8 cellular contexts compared by ENCODE assay signal in the genomic region with DNA sequence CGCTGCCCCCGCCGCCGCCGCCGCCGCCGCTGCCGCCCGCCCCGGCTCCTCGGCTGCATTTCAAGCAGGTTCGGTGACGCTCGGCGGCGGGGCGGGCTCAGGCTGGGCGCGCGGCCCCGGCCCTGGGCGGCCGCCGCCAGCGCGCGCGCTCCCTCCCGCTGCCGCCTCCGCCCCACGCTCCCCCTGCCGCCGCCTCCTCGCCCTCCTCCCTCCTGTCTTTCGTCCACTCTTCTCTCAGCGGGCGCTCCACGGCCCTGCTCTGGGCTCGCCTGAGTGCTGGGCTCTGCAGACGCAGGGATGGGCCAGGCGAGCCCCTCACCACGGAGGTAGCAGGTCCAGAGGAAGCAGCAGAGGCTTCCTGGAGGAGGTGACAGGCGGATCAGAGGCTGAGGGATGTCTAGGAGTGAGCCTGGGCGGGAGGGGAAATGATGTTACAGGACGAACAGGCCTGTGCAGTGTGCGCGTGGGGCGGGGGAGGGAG. TPM values are rescaled to one million over a fixed set of nuclear protein-coding genes. Genes with fewer than 3 reads are reported as not detected.
DNase-seq lines count a peak whose midpoint lies in the region; ATAC-seq, FAIRE-seq and TF ChIP-seq lines count a peak whose summit lies in the region.

A gene (minus strand): TSS at position 62 of the 481 bp plus-strand sequence. CDS start 158 bp downstream, outside the sequence.

- H3K27me3 Mint-ChIP-seq in activated naive CD4-positive, alpha-beta T cell treated with anti-CD3 and anti-CD28 coated beads, Interleukin-2, amount 10 ng/mL, durations not matched to agents 7 days and 5 days = peaks cover 4% of the 10 kb centered on the region

- H2AFZ ChIP-seq in Karpas-422 (ENCODE audit: low read length) = peak within 1 kb of the TSS; percentile 74; the same call in 1 of the 2 replicates
- peak within 1 kb of the TSS; percentile 78 for H2AFZ ChIP-seq in parathyroid adenoma

- in situ Hi-C loops in transverse colon (cut with MboI; ENCODE audit: low pct_ligation_motif_present in 1 of 4, low pct_unique_long_range_greater_than_20kb in 1 of 4, low sequenced_read_pairs in 3 of 4) = no loop called here

- peak within 1 kb of the TSS; percentile 93 for H3K4me2 ChIP-seq in Karpas-422 (ENCODE audit: low read depth, low read length, poor library complexity, severe bottlenecking)
- H3K4me2 ChIP-seq in parathyroid adenoma (ENCODE audit: low read length) = peak within 1 kb of the TSS; percentile 81

- intact Hi-C loops in transverse colon (cut with DNase I; ENCODE audit: low total_unique reads) = no loop called here

- H3K4me3 Mint-ChIP-seq in activated naive CD4-positive, alpha-beta T cell treated with anti-CD3 and anti-CD28 coated beads, Interleukin-2, amount 10 ng/mL, durations not matched to agents 7 days and 5 days = peak within 1 kb of the TSS; percentile 96

- no peak for FAIRE-seq in D721Med (lab: Jason Lieb, UNC)

- CTCF ChIA-PET in activated naive CD4-positive, alpha-beta T cell treated with anti-CD3 and anti-CD28 coated beads, Interleukin-2, amount 10 ng/mL, durations not matched to agents 7 days and 5 days (lab: Charles Lee) = no interaction called here

- peaks cover 17% of the 10 kb centered on the region; the same call in 1 of the 2 replicates for H4K20me1 ChIP-seq in Karpas-422 (ENCODE audit: insufficient read depth, low read depth, low read length)

- H3K4me3 ChIP-seq in Karpas-422 (ENCODE audit: low read length) (peak within 1 kb of the TSS; percentile 84), SK-N-MC (peak within 1 kb of the TSS; percentile 99), parathyroid adenoma (ENCODE audit: low read depth, low read length) (peak within 1 kb of the TSS; percentile 54), transverse colon (peak within 1 kb of the TSS; percentile 49 to 80 (median 66))

- peak; percentile 44 for ATAC-seq in GM21529 (IDR thresholded peaks at IDR 0.05; ENCODE audit: unreplicated experiment)

- peaks cover 23% of the 10 kb centered on the region; the same call in 1 of the 2 replicates for H3K36me3 ChIP-seq in Karpas-422 (ENCODE audit: insufficient read depth, low read length)
- peaks cover 26% of the 10 kb centered on the region for H3K36me3 ChIP-seq in SK-N-MC (ENCODE audit: insufficient read depth, low read length)
- H3K36me3 ChIP-seq in parathyroid adenoma (ENCODE audit: control insufficient read depth, insufficient read depth, low read length) = no peaks in the 10 kb centered on the region
- H3K36me3 ChIP-seq in transverse colon = no peaks in the 10 kb centered on the region

- peak; percentile 68 for DNase-seq in D721Med (ENCODE audit: insufficient read length, low spot score)
- DNase-seq in Karpas-422 = peak; percentile 93
- DNase-seq in SK-N-MC (ENCODE audit: low read depth, low spot score) = no peak
- DNase-seq in activated naive CD4-positive, alpha-beta T cell treated with anti-CD3 and anti-CD28 coated beads, Interleukin-2, amount 10 ng/mL, durations not matched to agents 7 days and 5 days = peak; percentile 88
- DNase-seq in glomerular visceral epithelial cell (ENCODE audit: extremely low spot score) = peak; percentile 78
- peak; percentile 76 for DNase-seq in transverse colon

- no peaks in the 10 kb centered on the region for H3K9me2 ChIP-seq in Karpas-422 (replicated peaks; ENCODE audit: insufficient read depth, low read length)

- H3K9me3 Mint-ChIP-seq in activated naive CD4-positive, alpha-beta T cell treated with anti-CD3 and anti-CD28 coated beads, Interleukin-2, amount 10 ng/mL, durations not matched to agents 7 days and 5 days = no peaks in the 10 kb centered on the region

- H3K9me3 ChIP-seq in Karpas-422 (ENCODE audit: low read length) = no peaks in the 10 kb centered on the region
- H3K9me3 ChIP-seq in SK-N-MC (ENCODE audit: low read depth, low read length) = no peaks in the 10 kb centered on the region
- H3K9me3 ChIP-seq in parathyroid adenoma (ENCODE audit: control insufficient read depth, low read length) = no peaks in the 10 kb centered on the region
- no peaks in the 10 kb centered on the region for H3K9me3 ChIP-seq in transverse colon

- H3K79me2 ChIP-seq in Karpas-422 (ENCODE audit: low read length) = peaks cover 44% of the 10 kb centered on the region
- no peaks in the 10 kb centered on the region for H3K79me2 ChIP-seq in parathyroid adenoma

- H3K36me3 Mint-ChIP-seq in activated naive CD4-positive, alpha-beta T cell treated with anti-CD3 and anti-CD28 coated beads, Interleukin-2, amount 10 ng/mL, durations not matched to agents 7 days and 5 days = peaks cover 23% of the 10 kb centered on the region

- H3K9ac ChIP-seq in Karpas-422 (ENCODE audit: low read length) (peak within 1 kb of the TSS; percentile 99), SK-N-MC (ENCODE audit: insufficient read length) (peak within 1 kb of the TSS; percentile 91), parathyroid adenoma (no peak within 1 kb of the TSS)

- H3K4me1 Mint-ChIP-seq in activated naive CD4-positive, alpha-beta T cell treated with anti-CD3 and anti-CD28 coated beads, Interleukin-2, amount 10 ng/mL, durations not matched to agents 7 days and 5 days = peaks cover 45% of the 10 kb centered on the region

- H3K27me3 ChIP-seq in Karpas-422 (ENCODE audit: low read length) (no peaks in the 10 kb centered on the region), parathyroid adenoma (ENCODE audit: control insufficient read depth, insufficient read depth, low read length) (no peaks in the 10 kb centered on the region), transverse colon (no peaks in the 10 kb centered on the region)

- no peak for TF ChIP-seq CTCF in D721Med (IDR thresholded peaks at IDR 0.05; ENCODE audit: insufficient read depth, missing control alignments)
- no peak for TF ChIP-seq CTCF in parathyroid adenoma (IDR thresholded peaks at IDR 0.05)
- no peak for TF ChIP-seq CTCF in transverse colon (IDR thresholded peaks at IDR 0.05)

- no peak for TF ChIP-seq POLR2A in transverse colon (IDR thresholded peaks at IDR 0.05)

- peak within 1 kb of the TSS; percentile 96 for H3K27ac Mint-ChIP-seq in activated naive CD4-positive, alpha-beta T cell treated with anti-CD3 and anti-CD28 coated beads, Interleukin-2, amount 10 ng/mL, durations not matched to agents 7 days and 5 days

- H3K4me1 ChIP-seq in Karpas-422 (ENCODE audit: low read length) = peaks cover 35% of the 10 kb centered on the region
- no peaks in the 10 kb centered on the region for H3K4me1 ChIP-seq in parathyroid adenoma
- H3K4me1 ChIP-seq in transverse colon = peaks cover 10 to 25% (median 21%) of the 10 kb centered on the region in 4 donors

- H3K27ac ChIP-seq in Karpas-422 (ENCODE audit: low read length) (peak within 1 kb of the TSS; percentile 85), SK-N-MC (peak within 1 kb of the TSS; percentile 81; the same call in 1 of the 2 replicates), parathyroid adenoma (no peak within 1 kb of the TSS), transverse colon (peak within 1 kb of the TSS; percentile 71 to 86 (median 75))

- no peak for TF ChIP-seq EP300 in transverse colon (IDR thresholded peaks at IDR 0.05; ENCODE audit: low read depth)

- WGBS in transverse colon (ENCODE audit: low coverage in 1 of 2), 2 donors = 4% methylated on average over 27 of the region's 50 CpGs; no CpG with 5 or more reads in 1 of the 2 donors

RNA-seq across cellular contexts. Expression of the gene that starts here (rescaled TPM):
- 26.7 and 35.4 TPM in 2 replicates for total RNA-seq in Karpas-422 (2014; rRNA removed; shearing (Covaris generic); ENCODE audit: low replicate concordance)
- 10 to 100 TPM in 1 of 4 donors, 1 to 10 TPM in 1, under 1 TPM in 2; 0.37 to 10.7 (median 1.4) TPM for total RNA-seq in transverse colon
